ENCODE assay signal across 20 cellular contexts in genomic region chr1:36919491-36920145, GRCh38.
"Had no signal": no experiment of that assay in that cellular context is flagged by ENCODE, and none has a peak within 500 bp of the region (broad histone marks: within the 10 kb centered on the region; RNA-seq: fewer than 3 reads in every experiment).

No MANE protein-coding gene starts in this region.

- H3K36me3 Mint-ChIP-seq: activated naive CD4-positive, alpha-beta T cell treated with anti-CD3 and anti-CD28 coated beads, Interleukin-2, amount 10 ng/mL, durations not matched to agents 7 days and 5 days; memory B cell; T-cell had no signal

- H3K4me1 Mint-ChIP-seq: activated naive CD4-positive, alpha-beta T cell treated with anti-CD3 and anti-CD28 coated beads, Interleukin-2, amount 10 ng/mL, durations not matched to agents 7 days and 5 days; memory B cell; naive B cell; T-cell had no signal

- H3K27me3 Mint-ChIP-seq: activated naive CD4-positive, alpha-beta T cell treated with anti-CD3 and anti-CD28 coated beads, Interleukin-2, amount 10 ng/mL, durations not matched to agents 7 days and 5 days had no signal

- H3K4me1 ChIP-seq: heart right ventricle, spleen, upper lobe of right lung had no signal

- DNase-seq: activated CD4-positive, CD25-positive, alpha-beta regulatory T cell treated with anti-CD3 and anti-CD28 coated beads, Interleukin-2, amount 50 U/mL, for 72 hours; activated effector memory CD4-positive, alpha-beta T cell treated with anti-CD3 and anti-CD28 coated beads, Interleukin-2, amount 50 U/mL, for 16 hours; activated naive CD4-positive, alpha-beta T cell treated with anti-CD3 and anti-CD28 coated beads, Interleukin-2, amount 10 ng/mL, durations not matched to agents 7 days and 5 days; amygdala; cortex of kidney; effector CD4-positive, alpha-beta T cell; foreskin fibroblast; heart right ventricle; islet precursor cell; left cardiac atrium; mucosa of descending colon; naive B cell; retina; spleen; stimulated activated CD4-positive, alpha-beta T cell treated with anti-CD3 and anti-CD28 coated beads, Interleukin-4, amount 100 ng/mL, for 1 hour; stimulated activated naive CD8-positive, alpha-beta T cell treated with anti-CD3 and anti-CD28 coated beads, Interleukin-15, Interleukin-2, amounts not matched to agents 100 U/mL and 50 U/mL, for 24 hours; T-cell; upper lobe of right lung; WERI-Rb-1 had no signal

- ATAC-seq: heart right ventricle; left cardiac atrium; mucosa of descending colon; stimulated activated naive CD8-positive, alpha-beta T cell treated with anti-CD3 and anti-CD28 coated beads, Interleukin-15, Interleukin-2, amounts not matched to agents 100 U/mL and 50 U/mL, for 24 hours; T-cell; upper lobe of right lung had no signal

- H3K27ac Mint-ChIP-seq: activated naive CD4-positive, alpha-beta T cell treated with anti-CD3 and anti-CD28 coated beads, Interleukin-2, amount 10 ng/mL, durations not matched to agents 7 days and 5 days; memory B cell; T-cell had no signal

- H3K4me3 Mint-ChIP-seq: activated naive CD4-positive, alpha-beta T cell treated with anti-CD3 and anti-CD28 coated beads, Interleukin-2, amount 10 ng/mL, durations not matched to agents 7 days and 5 days; memory B cell; naive B cell; T-cell had no signal

- H3K27ac ChIP-seq: heart right ventricle, spleen, upper lobe of right lung, WERI-Rb-1 had no signal

- H3K36me3 ChIP-seq: heart right ventricle, spleen, upper lobe of right lung had no signal

- H3K4me3 ChIP-seq: heart right ventricle, mucosa of descending colon, spleen, upper lobe of right lung had no signal

- H3K9me3 ChIP-seq: mucosa of descending colon, upper lobe of right lung had no signal
